8 cellular contexts compared by ENCODE assay signal in the genomic region with DNA sequence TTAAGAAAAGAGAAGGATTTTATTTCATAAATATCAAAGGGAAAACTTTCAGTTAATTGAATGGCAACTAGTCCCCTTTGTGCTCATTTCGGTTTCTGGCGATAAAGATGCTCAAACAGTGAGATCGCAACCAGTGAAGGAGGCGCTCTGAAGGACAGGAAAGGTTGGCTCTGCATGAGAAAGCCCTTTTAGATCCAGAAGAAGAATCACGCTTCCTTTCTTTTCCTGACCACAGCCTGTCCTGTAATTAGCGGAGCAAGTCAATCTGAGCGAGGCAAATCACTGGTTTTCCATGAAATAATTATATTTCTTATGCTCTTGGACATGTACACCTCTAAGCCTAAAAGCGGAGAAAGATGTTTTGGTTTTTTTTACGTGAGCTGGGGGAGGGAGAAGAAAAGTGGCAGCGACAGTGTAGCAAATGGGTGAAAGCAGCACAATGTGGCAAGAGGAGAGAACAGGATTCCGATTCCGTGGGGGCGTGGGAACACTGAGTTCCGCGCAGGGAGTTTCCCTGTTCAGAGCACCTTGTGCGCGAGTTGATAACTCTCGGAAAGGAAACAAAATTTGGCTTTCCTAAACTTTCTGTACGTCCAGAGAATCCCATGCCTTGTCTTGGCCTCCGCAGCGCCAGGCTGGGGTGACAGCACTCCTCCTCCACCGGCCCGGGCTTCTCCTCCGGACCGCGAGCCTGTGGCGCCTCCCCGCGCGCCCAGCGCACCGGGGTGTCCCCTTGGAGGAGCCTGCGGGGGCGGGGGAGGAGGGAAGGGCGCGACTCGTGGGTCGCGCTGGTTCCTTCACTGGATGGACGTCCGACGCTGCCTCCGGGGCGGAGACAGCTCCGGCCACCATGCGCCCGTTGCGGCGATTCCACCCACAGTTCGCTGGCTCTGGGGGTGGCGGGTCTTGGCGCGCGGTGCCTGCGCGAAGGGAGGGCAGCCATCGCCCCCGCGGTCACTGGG. TPM values are rescaled to one million over a fixed set of nuclear protein-coding genes. Genes with fewer than 3 reads are reported as not detected.
DNase-seq lines count a peak whose midpoint lies in the region; ATAC-seq, FAIRE-seq and TF ChIP-seq lines count a peak whose summit lies in the region.

No MANE protein-coding gene starts in this region.

- peak overlapping the region; percentile 47 for H3K4me3 ChIP-seq in GM12865 (ENCODE audit: low read depth, low read length)
- H3K4me3 ChIP-seq in endothelial cell of umbilical vein (replicated peaks in 1 of 3; ENCODE audit: insufficient read depth in 1 of 3, low read depth in 1 of 3, low read length in 3 of 3) = peak overlapping the region in 2 of 3 experiments; percentile 30 to 46

- peak overlapping the region; percentile 12 for H3K4me2 ChIP-seq in endothelial cell of umbilical vein (ENCODE audit: insufficient read depth, low read length)

- TF ChIP-seq POLR2A in endothelial cell of umbilical vein (IDR thresholded peaks at IDR 0.05; ENCODE audit: low read depth, low read length) = no peak

- peak overlapping the region; percentile 73 for H2AFZ ChIP-seq in endothelial cell of umbilical vein (ENCODE audit: low read depth, low read length)

- H4K20me1 ChIP-seq in endothelial cell of umbilical vein (replicated peaks; ENCODE audit: control insufficient read depth, extremely low read depth, insufficient read depth, low read length) = no peaks in the 10 kb centered on the region

- H3K27ac Mint-ChIP-seq in T-helper 17 cell = no peak overlapping the region
- no peak overlapping the region for H3K27ac Mint-ChIP-seq in natural killer cell

- H3K36me3 Mint-ChIP-seq in T-helper 17 cell (ENCODE audit: low read depth) (no peaks in the 10 kb centered on the region), natural killer cell (peaks cover 7% of the 10 kb centered on the region)

- H3K9me1 ChIP-seq in endothelial cell of umbilical vein (replicated peaks; ENCODE audit: control insufficient read depth, extremely low read depth, insufficient read depth, low read length) = no peaks in the 10 kb centered on the region

- no peak for FAIRE-seq in endothelial cell of umbilical vein (lab: Jason Lieb, UNC)

- POLR2A ChIA-PET in endothelial cell of umbilical vein (lab: Charles Lee) = no interaction called here

- intact Hi-C loops in endothelial cell of umbilical vein (cut with micrococcal nuclease) = loop anchor here (10.0 kb wide), 1 partner anchor 186 kb away; no protein-coding TSS in a partner anchor
- intact Hi-C loops in natural killer cell (cut with micrococcal nuclease) = no loop called here

- dilution Hi-C loops in endothelial cell of umbilical vein (cut with MboI; ENCODE audit: extremely low pct_ligation_motif_present, low sequenced_read_pairs) = no loop called here

- no peak for TF ChIP-seq CTCF in GM12865 (IDR thresholded peaks at IDR 0.05; ENCODE audit: insufficient read depth, low read depth, low read length, missing control alignments)
- TF ChIP-seq CTCF in endothelial cell of umbilical vein (IDR thresholded peaks at IDR 0.05; ENCODE audit: extremely low read depth in 1 of 2, insufficient read depth in 1 of 2, low read depth in 1 of 2, low read length in 2 of 2) = no peak
- no peak for TF ChIP-seq CTCF in natural killer cell (IDR thresholded peaks at IDR 0.05)

- peak; percentile 43 for DNase-seq in GM12865 (ENCODE audit: low read depth)
- DNase-seq in T-helper 17 cell = no peak
- peak; percentile 16 for DNase-seq in endothelial cell of umbilical vein (ENCODE audit: low read depth, low spot score)
- no peak for DNase-seq in natural killer cell
- peak; percentile 49 for DNase-seq in ureter (ENCODE audit: low spot score)
- DNase-seq in DMS79 treated with DMSO at 0.1 percent for 48 hours (lab: John Stamatoyannopoulos, UW) = no peak

- no peaks in the 10 kb centered on the region for H3K79me2 ChIP-seq in endothelial cell of umbilical vein (ENCODE audit: control insufficient read depth, insufficient read depth, low read length)

- no peak overlapping the region for H3K27ac ChIP-seq in endothelial cell of umbilical vein (ENCODE audit: insufficient read depth, low read depth, low read length)

- peaks cover 9% of the 10 kb centered on the region for H3K4me1 Mint-ChIP-seq in T-helper 17 cell
- peaks cover 8 to 15% of the 10 kb centered on the region in 2 donors for H3K4me1 Mint-ChIP-seq in natural killer cell

- CTCF ChIA-PET in endothelial cell of umbilical vein (lab: Charles Lee) = interaction anchor here (1.6 to 3.7 kb wide), 2 partner anchors 145 to 146 kb away, joined by 4 to 218 read pairs; partner anchors contain the start of gene SLC9A4

- H3K4me3 Mint-ChIP-seq in T-helper 17 cell (peak overlapping the region; percentile 80), natural killer cell (peak overlapping the region; percentile 87)

- H3K4me1 ChIP-seq in endothelial cell of umbilical vein (ENCODE audit: control insufficient read depth, extremely low read depth, insufficient read depth, low read length) = peaks cover 2% of the 10 kb centered on the region

- BruUV-seq in endothelial cell of umbilical vein (replicated peaks; lab: Mats Ljungman, UMichigan) = no TSS peak

- no peak for ATAC-seq in T-helper 17 cell
- ATAC-seq in natural killer cell = peak in 1 of 3 donors; percentile 27
- ATAC-seq in GM18909 (IDR thresholded peaks at IDR 0.05; ENCODE audit: poor library complexity, unreplicated experiment) = no peak
- ATAC-seq in HG03442 (IDR thresholded peaks at IDR 0.05; ENCODE audit: unreplicated experiment) = no peak

- H3K9me3 ChIP-seq in T-helper 17 cell (ENCODE audit: control insufficient read depth, low read length, poor library complexity, severe bottlenecking) = no peaks in the 10 kb centered on the region
- H3K9me3 ChIP-seq in endothelial cell of umbilical vein (replicated peaks; ENCODE audit: control insufficient read depth, insufficient read depth, low read length) = no peaks in the 10 kb centered on the region

- no peaks in the 10 kb centered on the region for H3K9me3 Mint-ChIP-seq in natural killer cell

- H3K9ac ChIP-seq in endothelial cell of umbilical vein (replicated peaks; ENCODE audit: extremely low read depth, insufficient read depth, low read length) = no peak overlapping the region

- peaks cover 46 to 73% of the 10 kb centered on the region in 2 experiments for H3K27me3 ChIP-seq in endothelial cell of umbilical vein (ENCODE audit: control insufficient read depth in 2 of 2, insufficient read depth in 2 of 2, low read length in 2 of 2)

- H3K36me3 ChIP-seq in endothelial cell of umbilical vein (ENCODE audit: control insufficient read depth in 2 of 2, extremely low read depth in 1 of 2, insufficient read depth in 2 of 2, low read length in 2 of 2) = no peaks in the 10 kb centered on the region

- H3K27me3 Mint-ChIP-seq in T-helper 17 cell (peaks cover 81% of the 10 kb centered on the region), natural killer cell (ENCODE audit: low read depth in 2 of 2) (peaks cover 53 to 71% of the 10 kb centered on the region in 2 donors)

TF ChIP-seq in endothelial cell of umbilical vein, 7 proteins besides CTCF, POLR2A, EP300 and RAD21:
- TF ChIP-seq POLR2AphosphoS5 (IDR thresholded peaks at IDR 0.05; ENCODE audit: insufficient read depth, low read depth, low read length) (no peak), EZH2 (IDR thresholded peaks at IDR 0.05; ENCODE audit: borderline replicate concordance, low read depth, low read length, severe bottlenecking) (no peak), JUN (IDR thresholded peaks at IDR 0.05; ENCODE audit: borderline replicate concordance, insufficient read depth, insufficient read length, low read depth) (no peak), MAX (IDR thresholded peaks at IDR 0.05; ENCODE audit: insufficient read depth, insufficient read length) (no peak), FOS (IDR thresholded peaks at IDR 0.05; ENCODE audit: borderline replicate concordance, insufficient read depth, low read length) (no peak), GATA2 (IDR thresholded peaks at IDR 0.05; ENCODE audit: insufficient read depth, insufficient read length, low read depth, low read length) (no peak), MYC (IDR thresholded peaks at IDR 0.05; ENCODE audit: low read depth, low read length) (no peak)

RNA-seq across cellular contexts. Expression of gene SLC9A2, which starts 0.6 kb away (rescaled TPM):
- not detected for total RNA-seq in T-helper 17 cell
- total RNA-seq in endothelial cell of umbilical vein = not detected in 2 replicates
- 0.03 TPM in 2 replicates for polyA plus RNA-seq in endothelial cell of umbilical vein
- 0.01 TPM in 1 of 2 replicates, not detected in the other for polyA plus RNA-seq in endothelial cell of umbilical vein (2011; cell fraction: cytosol; rRNA removed)
- 0.03 and 0.07 TPM in 2 replicates for polyA plus RNA-seq in endothelial cell of umbilical vein (2011; cell fraction: nucleus; rRNA removed)
- not detected in 2 replicates for polyA plus RNA-seq in endothelial cell of umbilical vein (2012)
- polyA minus RNA-seq in endothelial cell of umbilical vein = 0.17 and 0.19 TPM in 2 replicates
- polyA minus RNA-seq in endothelial cell of umbilical vein (2011; cell fraction: cytosol; rRNA and poly(A)+ RNA removed) = 0.72 TPM
- polyA minus RNA-seq in endothelial cell of umbilical vein (2011; cell fraction: nucleus; rRNA and poly(A)+ RNA removed) = not detected in 2 replicates
- total RNA-seq in natural killer cell = not detected
- 21.1 TPM for total RNA-seq in ureter

Comparison
In these comparisons a context has a peak if more than half of its experiments do, and no peak if none do; other contexts are left out.
1. DNase-seq: peak in GM12865 (single experiment), endothelial cell of umbilical vein (single experiment) and ureter (single experiment); none in T-helper 17 cell (0 of 3), natural killer cell (single experiment) and DMS79 treated with DMSO at 0.1 percent for 48 hours (single experiment).
2. RNA of gene SLC9A2, which starts 0.6 kb away (total RNA-seq): 21.1 TPM in ureter (single experiment); not detected in endothelial cell of umbilical vein, not detected in T-helper 17 cell and not detected in natural killer cell; every median in the first group is over 10 times any median in the second.